1 cellular context compared by ENCODE assay signal in the genomic region with DNA sequence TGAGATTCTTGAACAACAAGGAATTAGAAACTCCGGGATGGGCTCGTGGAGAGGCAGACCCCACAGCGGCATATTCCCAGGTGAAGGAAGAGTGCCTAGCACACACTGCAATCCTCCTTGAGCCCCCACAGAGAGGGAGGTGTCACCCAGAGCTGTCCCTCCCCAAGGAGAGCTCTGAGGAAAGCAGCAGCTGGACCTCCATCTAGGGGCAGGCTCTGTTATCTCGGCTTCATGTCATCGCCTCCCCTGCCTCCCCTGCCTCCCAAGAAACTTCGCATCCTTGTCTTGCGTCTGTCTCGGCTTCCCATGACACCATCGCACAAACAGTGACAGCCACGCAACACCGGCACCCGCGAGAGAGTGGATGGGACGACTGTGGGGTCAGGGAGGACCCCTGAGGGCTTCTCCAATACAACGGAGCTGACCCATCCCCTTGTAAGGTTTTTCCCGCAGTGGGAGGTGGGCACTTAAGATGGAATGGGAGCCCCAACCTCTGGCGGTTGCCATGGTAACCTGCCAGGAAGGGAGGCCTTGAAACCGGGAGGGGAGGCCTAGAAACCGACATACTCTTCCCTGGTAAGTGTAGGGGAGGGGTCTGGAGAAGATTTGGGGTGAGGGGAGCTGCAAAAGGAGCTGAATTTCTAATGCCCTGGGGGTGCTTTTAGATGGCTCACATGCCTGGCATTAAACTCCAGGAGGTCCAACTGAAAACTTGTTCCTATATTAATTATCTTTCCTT.
A peak's percentile ranks its signal among the peaks of the same experiment; 100 is the strongest.
TF ChIP-seq lines count a peak whose summit lies in the region.

No MANE protein-coding gene starts in this region.

TF ChIP-seq in HEK293, 187 proteins besides CTCF, POLR2A, EP300 and RAD21 (continued from another document):
- TF ChIP-seq PRDM4 (tag by site-specific recombination; IDR thresholded peaks at IDR 0.05): peak; percentile 100
- TF ChIP-seq, protein P1, sequence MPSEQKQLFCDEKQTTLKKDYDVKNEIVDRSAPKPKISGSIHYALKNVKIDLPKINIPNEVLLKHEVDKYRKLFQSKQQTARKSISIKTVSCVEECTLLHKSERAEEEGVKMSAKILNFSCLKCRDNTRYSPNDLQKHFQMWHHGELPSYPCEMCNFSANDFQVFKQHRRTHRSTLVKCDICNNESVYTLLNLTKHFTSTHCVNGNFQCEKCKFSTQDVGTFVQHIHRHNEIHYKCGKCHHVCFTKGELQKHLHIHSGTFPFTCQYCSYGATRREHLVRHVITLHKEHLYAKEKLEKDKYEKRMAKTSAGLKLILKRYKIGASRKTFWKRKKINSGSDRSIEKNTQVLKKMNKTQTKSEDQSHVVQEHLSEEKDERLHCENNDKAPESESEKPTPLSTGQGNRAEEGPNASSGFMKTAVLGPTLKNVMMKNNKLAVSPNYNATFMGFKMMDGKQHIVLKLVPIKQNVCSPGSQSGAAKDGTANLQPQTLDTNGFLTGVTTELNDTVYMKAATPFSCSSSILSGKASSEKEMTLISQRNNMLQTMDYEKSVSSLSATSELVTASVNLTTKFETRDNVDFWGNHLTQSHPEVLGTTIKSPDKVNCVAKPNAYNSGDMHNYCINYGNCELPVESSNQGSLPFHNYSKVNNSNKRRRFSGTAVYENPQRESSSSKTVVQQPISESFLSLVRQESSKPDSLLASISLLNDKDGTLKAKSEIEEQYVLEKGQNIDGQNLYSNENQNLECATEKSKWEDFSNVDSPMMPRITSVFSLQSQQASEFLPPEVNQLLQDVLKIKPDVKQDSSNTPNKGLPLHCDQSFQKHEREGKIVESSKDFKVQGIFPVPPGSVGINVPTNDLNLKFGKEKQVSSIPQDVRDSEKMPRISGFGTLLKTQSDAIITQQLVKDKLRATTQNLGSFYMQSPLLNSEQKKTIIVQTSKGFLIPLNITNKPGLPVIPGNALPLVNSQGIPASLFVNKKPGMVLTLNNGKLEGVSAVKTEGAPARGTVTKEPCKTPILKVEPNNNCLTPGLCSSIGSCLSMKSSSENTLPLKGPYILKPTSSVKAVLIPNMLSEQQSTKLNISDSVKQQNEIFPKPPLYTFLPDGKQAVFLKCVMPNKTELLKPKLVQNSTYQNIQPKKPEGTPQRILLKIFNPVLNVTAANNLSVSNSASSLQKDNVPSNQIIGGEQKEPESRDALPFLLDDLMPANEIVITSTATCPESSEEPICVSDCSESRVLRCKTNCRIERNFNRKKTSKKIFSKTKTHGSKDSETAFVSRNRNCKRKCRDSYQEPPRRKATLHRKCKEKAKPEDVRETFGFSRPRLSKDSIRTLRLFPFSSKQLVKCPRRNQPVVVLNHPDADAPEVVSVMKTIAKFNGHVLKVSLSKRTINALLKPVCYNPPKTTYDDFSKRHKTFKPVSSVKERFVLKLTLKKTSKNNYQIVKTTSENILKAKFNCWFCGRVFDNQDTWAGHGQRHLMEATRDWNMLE (tag by site-specific recombination; conservative IDR thresholded peaks at IDR 0.05; ENCODE audit: low read depth): no peak
- TF ChIP-seq WT1 (tag by site-specific recombination; IDR thresholded peaks at IDR 0.05): peak; percentile 35; the same call in 1 of the 2 replicates
- no peak for TF ChIP-seq ZNF280D (tag by site-specific recombination; IDR thresholded peaks at IDR 0.05)
- TF ChIP-seq SP7 (tag by site-specific recombination; IDR thresholded peaks at IDR 0.05): 0 out of 2 replicates have a peak, but pooled peaks have one; percentile 15
- TF ChIP-seq ZNF280C (tag by site-specific recombination; IDR thresholded peaks at IDR 0.05): no peak
- TF ChIP-seq ZIC2 (tag by site-specific recombination; IDR thresholded peaks at IDR 0.05): peak; percentile 18; the same call in 1 of the 2 replicates
- no peak for TF ChIP-seq ZNF335 (tag by site-specific recombination; conservative IDR thresholded peaks at IDR 0.05)
- TF ChIP-seq ZNF426 (tag by site-specific recombination; IDR thresholded peaks at IDR 0.05): no peak
- TF ChIP-seq GLIS1 (tag by site-specific recombination; IDR thresholded peaks at IDR 0.05): peak; percentile 71
